13 cellular contexts compared by ENCODE assay signal in genomic region chr5:180366303-180366702, GRCh38. TPM values are rescaled to one million over a fixed set of nuclear protein-coding genes. Genes with fewer than 3 reads are reported as not detected.
DNase-seq lines count a peak whose midpoint lies in the region; ATAC-seq and TF ChIP-seq lines count a peak whose summit lies in the region.
"Had no signal": no experiment of that assay in that cellular context is flagged by ENCODE, and none has a peak within 500 bp of the region (broad histone marks: within the 10 kb centered on the region; RNA-seq: fewer than 3 reads in every experiment).

No MANE protein-coding gene starts in this region.

- intact Hi-C loops in Right ventricle myocardium inferior (cut with DNase I), result no loop called here

- no peak for TF ChIP-seq CTCF in right atrium auricular region (IDR thresholded peaks at IDR 0.05)
- no peak for TF ChIP-seq CTCF in brain (conservative IDR thresholded peaks at IDR 0.05)
- TF ChIP-seq CTCF in thoracic aorta (IDR thresholded peaks at IDR 0.05), result no peak

- peak overlapping the region in 3 of 5 experiments; percentile 71 to 83 (median 80) for H3K27ac Mint-ChIP-seq in brain
- H3K27ac Mint-ChIP-seq: activated CD4-positive, alpha-beta memory T cell treated with anti-CD3 and anti-CD28 coated beads, Interleukin-2, amount 10 ng/mL, durations not matched to agents 7 days and 5 days; activated T-helper 2 cell treated with anti-CD3 and anti-CD28 coated beads, Interferon-gamma antibody, Interleukin-2, Interleukin-4, amounts not matched to agents 10 μg/mL and 5 μg/mL and 100 μg/mL, durations not matched to agents 14 hours and 24 hours and 36 hours had no signal

- DNase-seq in Right ventricle myocardium inferior (ENCODE audit: missing footprints) (peak; percentile 68), right atrium auricular region (ENCODE audit: low spot score) (no peak), left kidney (ENCODE audit: low read depth, low spot score) (peak; percentile 17), thoracic aorta (ENCODE audit: low spot score) (no peak), H4 (ENCODE audit: low spot score) (no peak)
- DNase-seq: activated CD4-positive, alpha-beta memory T cell treated with anti-CD3 and anti-CD28 coated beads, Interleukin-2, amount 10 ng/mL, durations not matched to agents 7 days and 5 days; NCI-H2227 treated with DMSO at 0.1 percent for 48 hours; uterus had no signal

- peak overlapping the region in 1 of 5 experiments; percentile 49 for H3K4me3 Mint-ChIP-seq in brain
- H3K4me3 Mint-ChIP-seq: activated CD4-positive, alpha-beta memory T cell treated with anti-CD3 and anti-CD28 coated beads, Interleukin-2, amount 10 ng/mL, durations not matched to agents 7 days and 5 days; stimulated activated effector memory CD8-positive, alpha-beta T cell treated with anti-CD3 and anti-CD28 coated beads, Interleukin-12 subunit alpha, Interleukin-12 subunit beta, amount 100 ng/mL, for 72 hours had no signal

- ATAC-seq in Right ventricle myocardium inferior (no peak), thoracic aorta (ENCODE audit: insufficient number of reproducible peaks, low FRiP score, low read depth) (no peak), esophagus mucosa (no peak), HG02852 (IDR thresholded peaks at IDR 0.05; ENCODE audit: unreplicated experiment) (no peak)

- peaks cover 17% of the 10 kb centered on the region for H3K4me1 Mint-ChIP-seq in brain

- H3K4me1 ChIP-seq in right atrium auricular region (no peaks in the 10 kb centered on the region), thoracic aorta (ENCODE audit: control insufficient read depth in 1 of 2, low read depth in 2 of 2) (no peaks in the 10 kb centered on the region)
- H3K4me1 ChIP-seq: uterus had no signal

- H3K27me3 ChIP-seq in right atrium auricular region, result no peaks in the 10 kb centered on the region
- no peaks in the 10 kb centered on the region for H3K27me3 ChIP-seq in thoracic aorta (replicated peaks; ENCODE audit: insufficient read depth)
- H3K27me3 ChIP-seq: uterus had no signal

- H3K4me3 ChIP-seq in right atrium auricular region (no peak overlapping the region), thoracic aorta (peak overlapping the region; percentile 20)
- H3K4me3 ChIP-seq: uterus had no signal

- no peaks in the 10 kb centered on the region for H3K27me3 Mint-ChIP-seq in brain

- no peaks in the 10 kb centered on the region for H3K36me3 ChIP-seq in right atrium auricular region
- H3K36me3 ChIP-seq in thoracic aorta, result no peaks in the 10 kb centered on the region
- H3K36me3 ChIP-seq: uterus had no signal

- no peak overlapping the region for H3K27ac ChIP-seq in right atrium auricular region
- H3K27ac ChIP-seq in thoracic aorta, result peak overlapping the region in 1 of 2 donors; percentile 20
- H3K27ac ChIP-seq: uterus had no signal

- no peaks in the 10 kb centered on the region for H3K9me3 ChIP-seq in right atrium auricular region
- H3K9me3 ChIP-seq in thoracic aorta, result no peaks in the 10 kb centered on the region
- H3K9me3 ChIP-seq: uterus had no signal

- H3K36me3 Mint-ChIP-seq in brain, result no peaks in the 10 kb centered on the region

- H3K9me3 Mint-ChIP-seq in brain, result peaks cover 0 to 4% (median 0%) of the 10 kb centered on the region in 5 experiments
- H3K9me3 Mint-ChIP-seq: activated CD4-positive, alpha-beta memory T cell treated with anti-CD3 and anti-CD28 coated beads, Interleukin-2, amount 10 ng/mL, durations not matched to agents 7 days and 5 days; activated T-helper 2 cell treated with anti-CD3 and anti-CD28 coated beads, Interferon-gamma antibody, Interleukin-2, Interleukin-4, amounts not matched to agents 10 μg/mL and 5 μg/mL and 100 μg/mL, durations not matched to agents 14 hours and 24 hours and 36 hours; stimulated activated effector memory CD8-positive, alpha-beta T cell treated with anti-CD3 and anti-CD28 coated beads, Interleukin-12 subunit alpha, Interleukin-12 subunit beta, amount 100 ng/mL, for 72 hours had no signal

RNA-seq across cellular contexts. Expression of gene GFPT2, which starts 13.2 kb away (rescaled TPM):
- total RNA-seq in Right ventricle myocardium inferior (15.3 TPM), right atrium auricular region (10 to 100 TPM; 25.4 to 27.2 TPM), thoracic aorta (100 to 1,000 TPM in 1 of 2 donors, 10 to 100 TPM in 1; 32.1 to 136 TPM), esophagus mucosa (1.1 TPM)
- polyA plus RNA-seq in brain (ENCODE audit: insufficient read depth, low read depth, low replicate concordance), result 3.2 TPM
- 16.4 and 18.8 TPM in 2 replicates for total RNA-seq in H4 (2014; rRNA removed; shearing (Covaris generic))
- total RNA-seq: activated CD4-positive, alpha-beta memory T cell treated with anti-CD3 and anti-CD28 coated beads, Interleukin-2, amount 10 ng/mL, durations not matched to agents 7 days and 5 days; activated T-helper 2 cell treated with anti-CD3 and anti-CD28 coated beads, Interferon-gamma antibody, Interleukin-2, Interleukin-4, amounts not matched to agents 10 μg/mL and 5 μg/mL and 100 μg/mL, durations not matched to agents 14 hours and 24 hours and 36 hours had no signal

Comparison
In these comparisons a context has a peak if more than half of its experiments do, and no peak if none do; other contexts are left out.
1. DNase-seq: peak in Right ventricle myocardium inferior (single experiment) and left kidney (single experiment); none in right atrium auricular region (single experiment), thoracic aorta (single experiment) and H4 (single experiment).